ENCODE assay signal across 8 cellular contexts in genomic region chr12:54126696-54127537, GRCh38.
DNase-seq lines count a peak whose midpoint lies in the region; ATAC-seq and FAIRE-seq lines count a peak whose summit lies in the region.

No MANE protein-coding gene starts in this region.

- H3K9me3 ChIP-seq in adipocyte (ENCODE audit: control insufficient read depth, low read length) (no peaks in the 10 kb centered on the region), small intestine (ENCODE audit: control insufficient read depth, low read depth) (no peaks in the 10 kb centered on the region)

- H3K36me3 ChIP-seq in H7 (replicated peaks; ENCODE audit: control insufficient read depth, insufficient read depth, low read length) (no peaks in the 10 kb centered on the region), adipocyte (ENCODE audit: control insufficient read depth, insufficient read depth, low read length, severe bottlenecking) (peaks cover 5% of the 10 kb centered on the region), small intestine (ENCODE audit: control insufficient read depth in 2 of 2, insufficient read depth in 2 of 2, low read length in 2 of 2) (no peaks in the 10 kb centered on the region)

- H3K4me3 ChIP-seq in H7 (ENCODE audit: insufficient read depth, low read depth, low read length) = peak overlapping the region; percentile 6; the same call in 1 of the 2 replicates
- H3K4me3 ChIP-seq in adipocyte (ENCODE audit: low read length) = peak overlapping the region; percentile 95
- peak overlapping the region; percentile 29 to 32 for H3K4me3 ChIP-seq in small intestine (ENCODE audit: low read depth in 1 of 2, low read length in 2 of 2)

- no peak for FAIRE-seq in small intestine (lab: Jason Lieb, UNC)

- H3K27me3 ChIP-seq in H7 (ENCODE audit: control insufficient read depth, insufficient read depth, low read length) = peaks cover 95% of the 10 kb centered on the region
- H3K27me3 ChIP-seq in adipocyte (replicated peaks; ENCODE audit: control insufficient read depth, insufficient read depth, low read length) = no peaks in the 10 kb centered on the region
- peaks cover 3 to 15% of the 10 kb centered on the region in 2 donors for H3K27me3 ChIP-seq in small intestine (ENCODE audit: control insufficient read depth in 2 of 2, insufficient read depth in 2 of 2, low read length in 2 of 2)

- ATAC-seq in GM21825 (IDR thresholded peaks at IDR 0.05; ENCODE audit: unreplicated experiment) (no peak), HG03432 (IDR thresholded peaks at IDR 0.05; ENCODE audit: unreplicated experiment) (no peak)

- WGBS in small intestine, 3 donors = 5 to 9% (median 9%) methylated on average over 31 of the region's 31 CpGs

- peak; percentile 91 for DNase-seq in H7
- DNase-seq in adipocyte (ENCODE audit: low read depth) = no peak
- DNase-seq in iPS-NIHi7 (ENCODE audit: extremely low spot score) = peak; percentile 74
- peak; percentile 11 for DNase-seq in small intestine
- DNase-seq in NCI-H2107 treated with DMSO at 0.1 percent for 48 hours (lab: John Stamatoyannopoulos, UW; ENCODE audit: unreplicated experiment) = no peak
- no peak for DNase-seq in NCI-H1417 treated with DMSO at 0.1 percent for 48 hours (lab: John Stamatoyannopoulos, UW)

- H3K4me1 ChIP-seq in adipocyte (ENCODE audit: control insufficient read depth, insufficient read depth, low read length) = peaks cover 22% of the 10 kb centered on the region
- peaks cover 2 to 3% of the 10 kb centered on the region in 2 donors for H3K4me1 ChIP-seq in small intestine (ENCODE audit: control insufficient read depth in 2 of 2, insufficient read depth in 1 of 2, low read depth in 1 of 2, low read length in 1 of 2)

- H3K9ac ChIP-seq in adipocyte (ENCODE audit: low read length) = peak overlapping the region; percentile 96

- H3K27ac ChIP-seq in small intestine (ENCODE audit: low read depth in 1 of 2, low read length in 1 of 2) = peak overlapping the region in 1 of 2 donors; percentile 75

Comparison
In these comparisons a context has a peak if more than half of its experiments do, and no peak if none do; other contexts are left out.
1. DNase-seq: peak in H7 (single experiment), iPS-NIHi7 (single experiment) and small intestine (single experiment); none in adipocyte (single experiment), NCI-H2107 treated with DMSO at 0.1 percent for 48 hours (single experiment) and NCI-H1417 treated with DMSO at 0.1 percent for 48 hours (single experiment).
2. H3K4me3 ChIP-seq: peak in every context shown above with its lines; median percentile 95 in adipocyte; 30 in small intestine; 6 in H7.